ENCODE assay signal across 19 cellular contexts in the genomic region with DNA sequence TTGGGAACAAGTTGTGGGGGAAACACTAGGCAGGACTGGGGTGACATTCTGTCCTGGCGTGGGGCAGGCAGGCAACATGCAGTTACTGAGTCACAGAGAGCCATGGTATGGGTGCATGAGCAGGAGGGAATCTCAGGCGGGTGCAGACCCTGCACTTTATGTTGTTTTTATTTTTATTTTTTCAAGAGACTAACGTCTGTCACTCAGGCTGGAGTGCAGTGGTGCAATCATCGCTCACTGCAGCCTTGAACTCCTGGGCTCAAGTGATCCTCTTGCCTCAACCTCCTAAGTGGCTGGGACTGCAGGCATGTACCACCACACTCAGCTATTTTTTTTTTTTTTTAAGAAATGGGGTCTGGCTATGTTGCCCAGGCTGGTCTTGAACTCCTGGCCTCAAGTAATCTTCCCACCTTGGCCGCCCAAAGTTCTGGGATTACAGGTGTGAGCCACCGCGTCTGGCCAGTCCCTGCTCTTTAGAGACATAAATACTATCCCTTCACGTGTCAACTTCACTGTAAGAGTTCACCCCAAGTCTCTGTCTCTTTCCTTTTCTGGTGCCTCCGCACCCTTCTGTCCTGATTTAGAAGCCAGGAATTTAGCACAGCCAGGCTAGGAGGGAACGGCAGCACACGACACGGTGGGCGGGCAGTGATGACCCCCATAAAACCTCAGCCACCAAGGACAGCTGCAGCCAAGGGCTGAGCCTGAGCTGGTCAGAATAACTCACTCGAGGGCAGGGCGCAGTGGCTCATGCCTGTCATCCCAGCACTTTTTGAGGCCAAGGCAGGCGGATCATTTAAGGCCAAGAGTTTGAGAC.
"Had no signal": no experiment of that assay in that cellular context is flagged by ENCODE, and none has a peak within 500 bp of the region (broad histone marks: within the 10 kb centered on the region; RNA-seq: fewer than 3 reads in every experiment).

No MANE protein-coding gene starts in this region.

- H3K4me3 Mint-ChIP-seq: activated CD4-positive, alpha-beta T cell treated with anti-CD3 and anti-CD28 coated beads, Interleukin-2, amount 10 ng/mL, durations not matched to agents 7 days and 5 days; activated naive CD8-positive, alpha-beta T cell treated with anti-CD3 and anti-CD28 coated beads, Interleukin-2, amount 50 U/mL, for 24 hours; activated T-helper 1 cell treated with anti-CD3 and anti-CD28 coated beads, Interleukin-12 subunit alpha, Interleukin-12 subunit beta, Interleukin-2, Interleukin-4 antibody, amounts not matched to agents 30 ng/mL and 10 ng/mL and 1 ng/mL, durations not matched to agents 14 hours and 24 hours and 36 hours; effector memory CD8-positive, alpha-beta T cell; mesothelial cell of epicardium; neural crest cell; stimulated activated naive CD8-positive, alpha-beta T cell treated with anti-CD3 and anti-CD28 coated beads, Interleukin-15, amount 100 ng/mL, for 72 hours had no signal

- H3K27me3 Mint-ChIP-seq: activated CD4-positive, alpha-beta T cell treated with anti-CD3 and anti-CD28 coated beads, Interleukin-2, amount 10 ng/mL, durations not matched to agents 7 days and 5 days had no signal

- H3K27ac Mint-ChIP-seq: activated CD4-positive, alpha-beta T cell treated with anti-CD3 and anti-CD28 coated beads, Interleukin-2, amount 10 ng/mL, durations not matched to agents 7 days and 5 days; activated naive CD8-positive, alpha-beta T cell treated with anti-CD3 and anti-CD28 coated beads, Interleukin-2, amount 50 U/mL, for 24 hours; activated T-helper 1 cell treated with anti-CD3 and anti-CD28 coated beads, Interleukin-12 subunit alpha, Interleukin-12 subunit beta, Interleukin-2, Interleukin-4 antibody, amounts not matched to agents 30 ng/mL and 10 ng/mL and 1 ng/mL, durations not matched to agents 14 hours and 24 hours and 36 hours; effector memory CD8-positive, alpha-beta T cell; mesothelial cell of epicardium; stimulated activated naive CD8-positive, alpha-beta T cell treated with anti-CD3 and anti-CD28 coated beads, Interleukin-15, amount 100 ng/mL, for 72 hours had no signal

- H3K27me3 ChIP-seq: pancreas, testis had no signal

- H3K36me3 Mint-ChIP-seq: mesothelial cell of epicardium had no signal

- H3K9me3 Mint-ChIP-seq: activated CD4-positive, alpha-beta T cell treated with anti-CD3 and anti-CD28 coated beads, Interleukin-2, amount 10 ng/mL, durations not matched to agents 7 days and 5 days; activated naive CD8-positive, alpha-beta T cell treated with anti-CD3 and anti-CD28 coated beads, Interleukin-2, amount 50 U/mL, for 24 hours; activated T-helper 1 cell treated with anti-CD3 and anti-CD28 coated beads, Interleukin-12 subunit alpha, Interleukin-12 subunit beta, Interleukin-2, Interleukin-4 antibody, amounts not matched to agents 30 ng/mL and 10 ng/mL and 1 ng/mL, durations not matched to agents 14 hours and 24 hours and 36 hours; effector memory CD8-positive, alpha-beta T cell; mesothelial cell of epicardium; neural crest cell; stimulated activated naive CD8-positive, alpha-beta T cell treated with anti-CD3 and anti-CD28 coated beads, Interleukin-15, amount 100 ng/mL, for 72 hours had no signal

- H3K4me1 Mint-ChIP-seq: mesothelial cell of epicardium, neural crest cell had no signal

- H3K4me1 ChIP-seq: pancreas, testis had no signal

- H3K36me3 ChIP-seq: pancreas had no signal

- DNase-seq: activated CD4-positive, alpha-beta T cell treated with anti-CD3 and anti-CD28 coated beads, Interleukin-2, amount 10 ng/mL, durations not matched to agents 7 days and 5 days; activated CD4-positive, CD25-positive, alpha-beta regulatory T cell; activated CD8-positive, alpha-beta memory T cell treated with anti-CD3 and anti-CD28 coated beads, Interleukin-2, amount 50 U/mL, for 48 hours; activated naive CD8-positive, alpha-beta T cell treated with anti-CD3 and anti-CD28 coated beads, Interleukin-2, amount 50 U/mL, for 24 hours; cerebellar nuclear complex; dermis blood vessel endothelial cell; effector memory CD8-positive, alpha-beta T cell; foreskin melanocyte; left cardiac atrium; stimulated activated CD4-positive, alpha-beta T cell treated with anti-CD3 and anti-CD28 coated beads, Interleukin-1b, Interleukin-23, amount 100 ng/mL, for 48 hours; stimulated activated naive CD8-positive, alpha-beta T cell treated with anti-CD3 and anti-CD28 coated beads, Interleukin-15, amount 100 ng/mL, for 72 hours; SW 1271; testis had no signal

- H3K27ac ChIP-seq: epithelial cell of prostate, pancreas, testis had no signal

- H3K9me3 ChIP-seq: pancreas, testis had no signal

- ATAC-seq: activated naive CD8-positive, alpha-beta T cell treated with anti-CD3 and anti-CD28 coated beads, Interleukin-2, amount 50 U/mL, for 24 hours; effector memory CD8-positive, alpha-beta T cell; left cardiac atrium; pancreas; stimulated activated naive CD8-positive, alpha-beta T cell treated with anti-CD3 and anti-CD28 coated beads, Interleukin-15, amount 100 ng/mL, for 72 hours had no signal

- H3K4me3 ChIP-seq: lung, pancreas, testis had no signal
